Comparison of ENCODE assay signal across 8 cellular contexts in the genomic region with DNA sequence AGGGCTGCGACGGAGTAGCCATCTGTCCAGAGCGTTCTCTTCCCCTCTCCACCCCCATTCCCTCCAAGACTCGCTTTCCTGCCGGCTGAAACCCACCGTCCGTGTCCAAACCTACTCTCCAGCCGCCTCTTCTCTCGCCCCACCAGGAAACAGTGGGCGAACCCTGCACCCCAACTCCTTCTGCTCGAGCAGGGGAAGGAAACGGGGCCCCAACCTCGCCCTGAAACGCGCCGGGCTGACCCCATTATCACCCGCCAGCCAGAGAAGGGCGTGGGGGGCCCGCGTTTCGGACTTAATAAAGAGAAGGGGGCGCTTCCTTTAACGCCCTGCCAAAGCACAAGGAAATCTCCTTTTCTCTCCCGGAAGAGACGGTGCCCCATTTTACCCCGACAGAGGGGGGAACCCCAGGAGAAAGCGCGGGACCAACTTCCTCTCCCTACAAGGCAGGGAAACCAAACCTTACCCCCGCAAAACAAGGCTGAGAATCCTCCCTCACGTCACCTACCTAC. TPM values are rescaled to one million over a fixed set of nuclear protein-coding genes. Genes with fewer than 3 reads are reported as not detected.
DNase-seq lines count a peak whose midpoint lies in the region; ATAC-seq, FAIRE-seq and TF ChIP-seq lines count a peak whose summit lies in the region.

No MANE protein-coding gene starts in this region.

- H3K36me3 ChIP-seq in SJSA1 (peaks cover 40% of the 10 kb centered on the region), keratinocyte (ENCODE audit: control insufficient read depth in 2 of 2, extremely low read depth in 1 of 2, insufficient read depth in 2 of 2, low read length in 2 of 2) (peaks cover 4 to 23% of the 10 kb centered on the region in 2 experiments)

- H3K4me3 ChIP-seq in SJSA1 (peak overlapping the region; percentile 58), keratinocyte (ENCODE audit: control insufficient read depth in 2 of 3, extremely low read depth in 1 of 3, insufficient read depth in 2 of 3, low read depth in 1 of 3, low read length in 3 of 3) (peak overlapping the region; percentile 87 to 94 (median 89))

- H3K4me1 ChIP-seq in SJSA1 (replicated peaks) (peaks cover 48% of the 10 kb centered on the region), keratinocyte (ENCODE audit: control insufficient read depth, extremely low read depth, insufficient read depth, low read length) (peaks cover 42% of the 10 kb centered on the region)

- peak overlapping the region; percentile 99 for H3K9ac ChIP-seq in keratinocyte (ENCODE audit: control insufficient read depth, extremely low read depth, insufficient read depth, low read length)

- H2AFZ ChIP-seq in keratinocyte (ENCODE audit: control insufficient read depth, low read length), result no peak overlapping the region

- H3K9me1 ChIP-seq in keratinocyte (ENCODE audit: control insufficient read depth, extremely low read depth, insufficient read depth, low read length), result no peaks in the 10 kb centered on the region

- H3K27me3 ChIP-seq in SJSA1 (replicated peaks) (no peaks in the 10 kb centered on the region), keratinocyte (ENCODE audit: control insufficient read depth, extremely low read depth, insufficient read depth, low read length) (no peaks in the 10 kb centered on the region)

- no peak for DNase-seq in GM18507 (ENCODE audit: extremely low spot score, insufficient read length, low read depth)
- DNase-seq in SJSA1 (ENCODE audit: low read depth in 1 of 2, low spot score in 2 of 2), result peak in 1 of 2 experiments; percentile 50
- peak; percentile 39 for DNase-seq in astrocyte of the hippocampus (ENCODE audit: low read depth, low spot score)
- DNase-seq in keratinocyte (ENCODE audit: low read depth, low spot score), result no peak
- DNase-seq in stimulated activated CD4-positive, alpha-beta T cell treated with anti-CD3 and anti-CD28 coated beads, Interleukin-4, amount 100 ng/mL, for 24 hours, result peak; percentile 59
- DNase-seq in NCI-H2107 (lab: John Stamatoyannopoulos, UW), result no peak

- H3K27ac ChIP-seq in SJSA1 (peak overlapping the region; percentile 99), keratinocyte (ENCODE audit: control insufficient read depth, insufficient read depth, low read length) (peak overlapping the region; percentile 99)

- ATAC-seq in HG03039 (IDR thresholded peaks at IDR 0.05; ENCODE audit: unreplicated experiment), result no peak
- ATAC-seq in GM21717 (IDR thresholded peaks at IDR 0.05; ENCODE audit: unreplicated experiment), result no peak

- dilution Hi-C loops in keratinocyte (cut with MboI; ENCODE audit: extremely low pct_ligation_motif_present, low sequenced_read_pairs), result no loop called here

- peak overlapping the region; percentile 94 for H3K4me2 ChIP-seq in keratinocyte (ENCODE audit: control insufficient read depth, extremely low read depth, insufficient read depth, low read depth, low read length)

- FAIRE-seq in GM18507 (lab: Jason Lieb, UNC) (peak; percentile 36), keratinocyte (lab: Jason Lieb, UNC) (no peak)

- no peak for TF ChIP-seq CTCF in keratinocyte (optimal IDR thresholded peaks at IDR 0.05 in 1 of 3, IDR thresholded peaks at IDR 0.05 in 1 of 3, conservative IDR thresholded peaks at IDR 0.05 in 1 of 3; ENCODE audit: extremely low read depth in 1 of 3, insufficient read depth in 2 of 3, low read length in 3 of 3)

- H3K9me3 ChIP-seq in SJSA1 (replicated peaks), result no peaks in the 10 kb centered on the region
- H3K9me3 ChIP-seq in keratinocyte (ENCODE audit: control insufficient read depth, low read depth, low read length), result no peaks in the 10 kb centered on the region

- H3K79me2 ChIP-seq in keratinocyte (ENCODE audit: control insufficient read depth, insufficient read depth, low read length), result peaks cover 48% of the 10 kb centered on the region

- H4K20me1 ChIP-seq in keratinocyte (ENCODE audit: control insufficient read depth, extremely low read depth, insufficient read depth, low read length), result no peaks in the 10 kb centered on the region

RNA-seq across cellular contexts. Expression of a gene that starts 2.4 kb away (rescaled TPM):
- 6.8 and 11.1 TPM in 2 replicates for total RNA-seq in SJSA1 (2014; rRNA removed; shearing (Covaris generic))
- 2.9 to 12.6 TPM (median 5.6 TPM) in 3 replicates for polyA plus RNA-seq in keratinocyte
- polyA plus RNA-seq in keratinocyte (2011; ENCODE audit: low read depth), result 14.6 TPM
- polyA plus RNA-seq in keratinocyte (2011; cell fraction: cytosol; rRNA removed), result 5.8 and 6.6 TPM in 2 replicates
- 21.0 and 21.7 TPM in 2 replicates for polyA plus RNA-seq in keratinocyte (2011; cell fraction: nucleus; rRNA removed)
- 11.7 and 33.6 TPM in 2 replicates for polyA plus RNA-seq in keratinocyte (2012; ENCODE audit: low replicate concordance)
- polyA minus RNA-seq in keratinocyte, result 4.5 to 37.4 TPM (median 8.4 TPM) in 3 replicates
- polyA minus RNA-seq in keratinocyte (2011; cell fraction: cytosol; rRNA and poly(A)+ RNA removed), result 13.8 TPM
- 13.6 and 27.9 TPM in 2 replicates for polyA minus RNA-seq in keratinocyte (2011; cell fraction: nucleus; rRNA and poly(A)+ RNA removed)

RNA-seq across cellular contexts. Expression of a gene that starts 19.5 kb away (rescaled TPM):
- total RNA-seq in SJSA1 (2014; rRNA removed; shearing (Covaris generic)), result 321 and 324 TPM in 2 replicates
- 58.7 to 107 TPM (median 102 TPM) in 3 replicates for polyA plus RNA-seq in keratinocyte
- 22.6 TPM for polyA plus RNA-seq in keratinocyte (2011; ENCODE audit: low read depth)
- polyA plus RNA-seq in keratinocyte (2011; cell fraction: cytosol; rRNA removed), result 78.1 and 80.2 TPM in 2 replicates
- polyA plus RNA-seq in keratinocyte (2011; cell fraction: nucleus; rRNA removed), result 51.1 and 61.4 TPM in 2 replicates
- polyA plus RNA-seq in keratinocyte (2012; ENCODE audit: low replicate concordance), result 47.7 and 86.4 TPM in 2 replicates
- 41.4 to 55.0 TPM (median 42.4 TPM) in 3 replicates for polyA minus RNA-seq in keratinocyte
- polyA minus RNA-seq in keratinocyte (2011; cell fraction: cytosol; rRNA and poly(A)+ RNA removed), result 32.4 TPM
- polyA minus RNA-seq in keratinocyte (2011; cell fraction: nucleus; rRNA and poly(A)+ RNA removed), result 11.6 and 20.2 TPM in 2 replicates

Comparison
In these comparisons a context has a peak if more than half of its experiments do, and no peak if none do; other contexts are left out.
1. DNase-seq: peak in astrocyte of the hippocampus (single experiment) and stimulated activated CD4-positive, alpha-beta T cell treated with anti-CD3 and anti-CD28 coated beads, Interleukin-4, amount 100 ng/mL, for 24 hours (single experiment); none in GM18507 (single experiment), keratinocyte (single experiment) and NCI-H2107 (single experiment).